Comparison of ENCODE assay signal across 1 cellular context in genomic region chr1:174022080-174022975, GRCh38.
TF ChIP-seq lines count a peak whose summit lies in the region.

Gene RC3H1 (minus strand): TSS chr1:174022357. CDS start chr1:173992985, 29,372 bp downstream.

TF ChIP-seq in HepG2, 621 proteins besides CTCF, POLR2A, EP300 and RAD21 (continued from another document and continues in another):
- peak; percentile 71; the same call in 1 of the 2 replicates for TF ChIP-seq HOMEZ (CRISPR knock-in tag; IDR thresholded peaks at IDR 0.05; ENCODE audit: low read depth)
- peak; percentile 10 for TF ChIP-seq CBX1 (IDR thresholded peaks at IDR 0.05; ENCODE audit: low read depth)
- peak; percentile 89; the same call in 1 of the 2 replicates for TF ChIP-seq SAFB2 (CRISPR knock-in tag; IDR thresholded peaks at IDR 0.05; ENCODE audit: borderline replicate concordance, low read depth)
- TF ChIP-seq NCOA2 (CRISPR knock-in tag; IDR thresholded peaks at IDR 0.05): peak; percentile 51; the same call in 1 of the 2 replicates
- no peak for TF ChIP-seq CBX2 (IDR thresholded peaks at IDR 0.05; ENCODE audit: low read depth, low read length)
- no peak for TF ChIP-seq CBX2 (CRISPR knock-in tag; IDR thresholded peaks at IDR 0.05; ENCODE audit: low read depth)
- peak; percentile 61; the same call in 1 of the 2 replicates for TF ChIP-seq BRCA1 (CRISPR knock-in tag; IDR thresholded peaks at IDR 0.05)
- TF ChIP-seq TRIM22 (IDR thresholded peaks at IDR 0.05): no peak
- TF ChIP-seq KLF13 (CRISPR knock-in tag; IDR thresholded peaks at IDR 0.05): no peak
- TF ChIP-seq RBM39 (IDR thresholded peaks at IDR 0.05; ENCODE audit: low read depth, low read length, poor library complexity, severe bottlenecking): no peak
- no peak for TF ChIP-seq MEF2D (CRISPR knock-in tag; IDR thresholded peaks at IDR 0.05)
- peak; percentile 69 for TF ChIP-seq ZBTB25 (CRISPR knock-in tag; IDR thresholded peaks at IDR 0.05)
- TF ChIP-seq MTA1 (CRISPR knock-in tag; IDR thresholded peaks at IDR 0.05; ENCODE audit: borderline replicate concordance): no peak; the same call in 1 of the 2 replicates
- peak; percentile 26; the same call in 1 of the 2 replicates for TF ChIP-seq KLF9 (CRISPR knock-in tag; IDR thresholded peaks at IDR 0.05; ENCODE audit: low read depth)
- peak; percentile 72; the same call in 1 of the 2 replicates for TF ChIP-seq ARID4A (CRISPR knock-in tag; IDR thresholded peaks at IDR 0.05; ENCODE audit: borderline replicate concordance)
- TF ChIP-seq RXRB (CRISPR knock-in tag; IDR thresholded peaks at IDR 0.05; ENCODE audit: borderline replicate concordance): 0 out of 2 replicates have a peak, but pooled peaks have one; percentile 45
- no peak for TF ChIP-seq RARA (CRISPR knock-in tag; IDR thresholded peaks at IDR 0.05)
- no peak for TF ChIP-seq GMEB2 (CRISPR knock-in tag; IDR thresholded peaks at IDR 0.05; ENCODE audit: low read depth)
- 0 out of 2 replicates have a peak, but pooled peaks have one; percentile 32 for TF ChIP-seq RFX5 (IDR thresholded peaks at IDR 0.05; ENCODE audit: low read depth, low read length)
- TF ChIP-seq ARNT2 (CRISPR knock-in tag; IDR thresholded peaks at IDR 0.05; ENCODE audit: low read depth): no peak; the same call in 1 of the 2 replicates
- peak; percentile 3; the same call in 1 of the 2 replicates for TF ChIP-seq ZNF33B (CRISPR knock-in tag; IDR thresholded peaks at IDR 0.05)
- no peak for TF ChIP-seq PAF1 (CRISPR knock-in tag; IDR thresholded peaks at IDR 0.05)
- no peak for TF ChIP-seq ZBTB1 (CRISPR knock-in tag; IDR thresholded peaks at IDR 0.05; ENCODE audit: borderline replicate concordance)
- no peak for TF ChIP-seq CHCHD3 (CRISPR knock-in tag; IDR thresholded peaks at IDR 0.05)
- TF ChIP-seq ZNF766 (CRISPR knock-in tag; IDR thresholded peaks at IDR 0.05; ENCODE audit: borderline replicate concordance): peak; percentile 70; the same call in 1 of the 2 replicates
- TF ChIP-seq POLR2AphosphoS2 (IDR thresholded peaks at IDR 0.05; ENCODE audit: low read depth, low read length): no peak
- 0 out of 2 replicates have a peak, but pooled peaks have one; percentile 72 for TF ChIP-seq ATF6 (CRISPR knock-in tag; conservative IDR thresholded peaks at IDR 0.05)
- TF ChIP-seq ZNF672 (CRISPR knock-in tag; IDR thresholded peaks at IDR 0.05): no peak
- no peak for TF ChIP-seq RORA (CRISPR knock-in tag; IDR thresholded peaks at IDR 0.05)
- 0 out of 2 replicates have a peak, but pooled peaks have one; percentile 29 for TF ChIP-seq MAF1 (CRISPR knock-in tag; IDR thresholded peaks at IDR 0.05; ENCODE audit: borderline replicate concordance)
- TF ChIP-seq SALL1 (CRISPR knock-in tag; IDR thresholded peaks at IDR 0.05): peak; percentile 68
- no peak for TF ChIP-seq STAT6 (CRISPR knock-in tag; IDR thresholded peaks at IDR 0.05; ENCODE audit: borderline replicate concordance)
- TF ChIP-seq ARID5B (CRISPR knock-in tag; IDR thresholded peaks at IDR 0.05): peak; percentile 38; the same call in 1 of the 2 replicates
- TF ChIP-seq ZBTB42 (CRISPR knock-in tag; IDR thresholded peaks at IDR 0.05): 0 out of 2 replicates have a peak, but pooled peaks have one; percentile 58
- TF ChIP-seq ZNF276 (CRISPR knock-in tag; IDR thresholded peaks at IDR 0.05; ENCODE audit: low read depth): peak; percentile 22; the same call in 1 of the 2 replicates
- TF ChIP-seq ZNF576 (CRISPR knock-in tag; IDR thresholded peaks at IDR 0.05): no peak
- peak; percentile 93 for TF ChIP-seq ZFX (CRISPR knock-in tag; IDR thresholded peaks at IDR 0.05; ENCODE audit: low read depth)
